Comparison of ENCODE assay signal across 3 cellular contexts in the genomic region with DNA sequence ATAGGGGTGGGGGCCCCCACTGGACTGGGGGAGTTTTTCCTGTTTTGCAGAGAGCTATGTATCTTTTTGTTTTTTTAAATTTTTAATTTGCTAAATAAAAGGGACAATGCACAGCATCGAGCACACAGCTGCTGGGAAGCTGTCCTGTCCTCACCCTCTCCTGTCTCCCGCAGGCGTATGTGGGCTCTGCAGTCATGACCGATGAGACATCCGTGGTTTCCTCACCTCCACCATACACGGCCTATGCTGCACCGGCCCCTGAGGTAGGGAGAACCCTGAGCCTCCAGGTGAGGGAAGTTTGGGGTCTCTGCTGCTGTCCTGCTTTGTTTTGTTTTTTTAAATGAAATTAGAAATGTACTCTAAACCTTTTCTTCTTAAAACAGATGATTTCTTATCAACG.
TF ChIP-seq lines count a peak whose summit lies in the region.

No MANE protein-coding gene starts in this region.

TF ChIP-seq in A549, 52 proteins besides CTCF, POLR2A, EP300 and RAD21 (continued from another document):
- TF ChIP-seq EHF (CRISPR knock-in tag; IDR thresholded peaks at IDR 0.05) (no peak), FOSB (CRISPR knock-in tag; IDR thresholded peaks at IDR 0.05) (no peak)
- TF ChIP-seq, protein P1, sequence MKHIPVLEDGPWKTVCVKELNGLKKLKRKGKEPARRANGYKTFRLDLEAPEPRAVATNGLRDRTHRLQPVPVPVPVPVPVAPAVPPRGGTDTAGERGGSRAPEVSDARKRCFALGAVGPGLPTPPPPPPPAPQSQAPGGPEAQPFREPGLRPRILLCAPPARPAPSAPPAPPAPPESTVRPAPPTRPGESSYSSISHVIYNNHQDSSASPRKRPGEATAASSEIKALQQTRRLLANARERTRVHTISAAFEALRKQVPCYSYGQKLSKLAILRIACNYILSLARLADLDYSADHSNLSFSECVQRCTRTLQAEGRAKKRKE (CRISPR knock-in tag; IDR thresholded peaks at IDR 0.05; ENCODE audit: low read depth): no peak

TF ChIP-seq in GM23338, 12 proteins besides CTCF, POLR2A, EP300 and RAD21 (continued from another document):
- TF ChIP-seq, protein P2, sequence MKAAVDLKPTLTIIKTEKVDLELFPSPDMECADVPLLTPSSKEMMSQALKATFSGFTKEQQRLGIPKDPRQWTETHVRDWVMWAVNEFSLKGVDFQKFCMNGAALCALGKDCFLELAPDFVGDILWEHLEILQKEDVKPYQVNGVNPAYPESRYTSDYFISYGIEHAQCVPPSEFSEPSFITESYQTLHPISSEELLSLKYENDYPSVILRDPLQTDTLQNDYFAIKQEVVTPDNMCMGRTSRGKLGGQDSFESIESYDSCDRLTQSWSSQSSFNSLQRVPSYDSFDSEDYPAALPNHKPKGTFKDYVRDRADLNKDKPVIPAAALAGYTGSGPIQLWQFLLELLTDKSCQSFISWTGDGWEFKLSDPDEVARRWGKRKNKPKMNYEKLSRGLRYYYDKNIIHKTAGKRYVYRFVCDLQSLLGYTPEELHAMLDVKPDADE (IDR thresholded peaks at IDR 0.05): no peak
- TF ChIP-seq EZH2phosphoT487 (IDR thresholded peaks at IDR 0.05; ENCODE audit: unreplicated experiment) (no peak), CREB1 (CRISPR knock-in tag; IDR thresholded peaks at IDR 0.05; ENCODE audit: low read depth) (no peak), STAT1 (IDR thresholded peaks at IDR 0.05; ENCODE audit: unreplicated experiment) (no peak)

TF ChIP-seq in GM12891, 5 proteins besides CTCF, POLR2A, EP300 and RAD21 (continued from another document):
- TF ChIP-seq TAF1 (IDR thresholded peaks at IDR 0.05; ENCODE audit: low read depth, low read length) (no peak), PAX5 (IDR thresholded peaks at IDR 0.05; ENCODE audit: insufficient read depth, low read length, severe bottlenecking) (no peak), POLR2AphosphoS5 (IDR thresholded peaks at IDR 0.05; ENCODE audit: low read depth, low read length) (no peak), SPI1 (IDR thresholded peaks at IDR 0.05; ENCODE audit: low read depth, low read length) (no peak)
